Comparison of ENCODE assay signal across 13 cellular contexts in the genomic region with DNA sequence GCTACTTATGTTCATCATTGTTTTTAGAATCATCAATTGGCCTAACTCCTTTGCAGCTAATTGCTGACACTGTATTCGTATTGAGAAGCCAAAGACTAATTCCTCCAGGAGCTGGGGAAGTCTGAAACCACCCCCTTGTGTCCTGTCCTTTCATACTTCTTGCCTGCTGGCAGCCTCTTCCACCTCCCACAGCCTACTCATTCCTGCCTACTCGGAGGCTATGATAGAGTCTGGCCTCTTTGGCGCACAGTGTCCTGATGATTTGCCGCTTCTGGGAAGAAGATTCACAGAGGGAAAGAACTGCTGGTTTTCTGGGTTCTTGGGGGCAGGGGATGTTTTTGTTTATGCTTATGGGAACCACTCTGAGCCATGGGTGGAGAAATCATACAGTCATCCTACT. TPM values are rescaled to one million over a fixed set of nuclear protein-coding genes. Genes with fewer than 3 reads are reported as not detected.
A peak's percentile ranks its signal among the peaks of the same experiment; 100 is the strongest.
DNase-seq lines count a peak whose midpoint lies in the region; ATAC-seq and TF ChIP-seq lines count a peak whose summit lies in the region.
"Had no signal": no experiment of that assay in that cellular context is flagged by ENCODE, and none has a peak within 500 bp of the region (broad histone marks: within the 10 kb centered on the region; RNA-seq: fewer than 3 reads in every experiment).

No MANE protein-coding gene starts in this region.

- peak overlapping the region; percentile 39; the same call in 1 of the 2 replicates for H3K4me2 ChIP-seq in BLaER1

- TF ChIP-seq POLR2A in vagina (IDR thresholded peaks at IDR 0.05) = no peak

- no peaks in the 10 kb centered on the region for H3K9me3 Mint-ChIP-seq in activated naive CD8-positive, alpha-beta T cell treated with anti-CD3 and anti-CD28 coated beads for 36 hours
- no peaks in the 10 kb centered on the region for H3K9me3 Mint-ChIP-seq in nephron progenitor cell

- H3K27ac ChIP-seq in BLaER1 (no peak overlapping the region), vagina (no peak overlapping the region)
- H3K27ac ChIP-seq: C4-2B, SJSA1 had no signal

- intact Hi-C loops in vagina (cut with DNase I) = no loop called here

- peaks cover 31% of the 10 kb centered on the region for H3K36me3 Mint-ChIP-seq in activated naive CD8-positive, alpha-beta T cell treated with anti-CD3 and anti-CD28 coated beads for 36 hours
- H3K36me3 Mint-ChIP-seq in nephron progenitor cell (ENCODE audit: low read depth) = peaks cover under 1% of the 10 kb centered on the region

- H3K4me1 ChIP-seq in BLaER1 (peaks cover 46% of the 10 kb centered on the region), vagina (peaks cover 67% of the 10 kb centered on the region)

- no peaks in the 10 kb centered on the region for H3K27me3 Mint-ChIP-seq in activated naive CD8-positive, alpha-beta T cell treated with anti-CD3 and anti-CD28 coated beads for 36 hours
- no peaks in the 10 kb centered on the region for H3K27me3 Mint-ChIP-seq in nephron progenitor cell (ENCODE audit: low read depth, poor library complexity)

- H3K9me3 ChIP-seq in BLaER1 (no peaks in the 10 kb centered on the region), vagina (no peaks in the 10 kb centered on the region)
- H3K9me3 ChIP-seq: mucosa of descending colon, SJSA1 had no signal

- H3K4me1 Mint-ChIP-seq in activated naive CD8-positive, alpha-beta T cell treated with anti-CD3 and anti-CD28 coated beads for 36 hours = peaks cover 61% of the 10 kb centered on the region
- H3K4me1 Mint-ChIP-seq in nephron progenitor cell = peaks cover 74% of the 10 kb centered on the region

- TF ChIP-seq CTCF in nephron progenitor cell (IDR thresholded peaks at IDR 0.05) (no peak), vagina (IDR thresholded peaks at IDR 0.05) (no peak)

- peaks cover 67% of the 10 kb centered on the region for H3K36me3 ChIP-seq in BLaER1
- H3K36me3 ChIP-seq in vagina = no peaks in the 10 kb centered on the region

- no peak for DNase-seq in activated naive CD8-positive, alpha-beta T cell treated with anti-CD3 and anti-CD28 coated beads for 36 hours
- no peak for DNase-seq in nephron progenitor cell
- DNase-seq in HT-29 (ENCODE audit: low spot score) = no peak
- no peak for DNase-seq in NOMO-1 treated with DMSO at 0.1 percent for 48 hours (lab: John Stamatoyannopoulos, UW; ENCODE audit: unreplicated experiment)
- no peak for DNase-seq in vagina (ENCODE audit: extremely low spot score in 2 of 2)
- DNase-seq: mucosa of descending colon, NCI-H1048, NCI-H526 treated with DMSO at 0.1 percent for 48 hours had no signal

- no peak for ATAC-seq in HG03469 (IDR thresholded peaks at IDR 0.05; ENCODE audit: unreplicated experiment)

- H3K4me3 ChIP-seq in BLaER1 (no peak overlapping the region), GM08714 (ENCODE audit: low read length) (peak overlapping the region; percentile 32; the same call in 1 of the 2 replicates), vagina (no peak overlapping the region)
- H3K4me3 ChIP-seq: mucosa of descending colon, SJSA1 had no signal

- H3K27me3 ChIP-seq in BLaER1 = no peaks in the 10 kb centered on the region
- H3K27me3 ChIP-seq in vagina = no peaks in the 10 kb centered on the region
- H3K27me3 ChIP-seq: SJSA1 had no signal

- peak overlapping the region; percentile 9 for H3K4me3 Mint-ChIP-seq in activated naive CD8-positive, alpha-beta T cell treated with anti-CD3 and anti-CD28 coated beads for 36 hours
- no peak overlapping the region for H3K4me3 Mint-ChIP-seq in nephron progenitor cell

- peak overlapping the region; percentile 58 for H3K27ac Mint-ChIP-seq in activated naive CD8-positive, alpha-beta T cell treated with anti-CD3 and anti-CD28 coated beads for 36 hours
- peak overlapping the region; percentile 87 for H3K27ac Mint-ChIP-seq in nephron progenitor cell

- no peak overlapping the region for H3K9ac ChIP-seq in BLaER1

- peaks cover 99% of the 10 kb centered on the region for H4K20me1 ChIP-seq in BLaER1

RNA-seq across cellular contexts. Expression of gene SCAANT1, which starts 21.9 kb away (rescaled TPM):
- total RNA-seq in activated naive CD8-positive, alpha-beta T cell treated with anti-CD3 and anti-CD28 coated beads for 36 hours = not detected
- not detected in 2 replicates for total RNA-seq in HT-29 (2014; rRNA removed; shearing (Covaris generic))
- total RNA-seq in vagina = not detected
- total RNA-seq: mucosa of descending colon, SJSA1 had no signal
